Comparison of ENCODE assay signal across 16 cellular contexts in genomic region chr3:98445949-98446406, GRCh38. TPM values are rescaled to one million over a fixed set of nuclear protein-coding genes. Genes with fewer than 3 reads are reported as not detected.
A peak's percentile ranks its signal among the peaks of the same experiment; 100 is the strongest.
DNase-seq lines count a peak whose midpoint lies in the region; ATAC-seq and TF ChIP-seq lines count a peak whose summit lies in the region.
"Had no signal": no experiment of that assay in that cellular context is flagged by ENCODE, and none has a peak within 500 bp of the region (broad histone marks: within the 10 kb centered on the region; RNA-seq: fewer than 3 reads in every experiment).

No MANE protein-coding gene starts in this region.

- no peak overlapping the region for H3K4me3 ChIP-seq in epithelial cell of esophagus (ENCODE audit: low read length)
- H3K4me3 ChIP-seq: K562, testis had no signal

- DNase-seq in epithelial cell of esophagus (ENCODE audit: low read depth) (peak; percentile 99), activated gamma-delta T cell (lab: John Stamatoyannopoulos, UW) (no peak), nucleus accumbens (lab: John Stamatoyannopoulos, UW) (no peak), cerebellar cortex (ENCODE audit: low spot score) (no peak), HT-29 (ENCODE audit: low spot score) (no peak)
- DNase-seq: anterior cingulate cortex, kidney, NCI-H2227 treated with DMSO at 0.1 percent for 48 hours, occipital lobe, testis had no signal

- no peak for TF ChIP-seq CTCF in epithelial cell of esophagus (IDR thresholded peaks at IDR 0.05; ENCODE audit: insufficient read depth, low read depth, low read length, missing control alignments)

- ATAC-seq in GM18519 (IDR thresholded peaks at IDR 0.05; ENCODE audit: low FRiP score, unreplicated experiment) = peak; percentile 91
- ATAC-seq in GM21526 (IDR thresholded peaks at IDR 0.05; ENCODE audit: low FRiP score, unreplicated experiment) = peak; percentile 87
- peak; percentile 80 for ATAC-seq in HG03095 (IDR thresholded peaks at IDR 0.05; ENCODE audit: unreplicated experiment)
- ATAC-seq: K562 had no signal

RNA-seq across cellular contexts. Expression of gene OR5K1, which starts 17.0 kb away (rescaled TPM):
- not detected in 2 replicates for total RNA-seq in HT-29 (2014; rRNA removed; shearing (Covaris generic))
- total RNA-seq: epithelial cell of proximal tubule, K562, kidney, occipital lobe, SK-MEL-5, testis had no signal

RNA-seq across cellular contexts. Expression of gene OR5K2, which starts 51.5 kb away (rescaled TPM):
- total RNA-seq in HT-29 (2014; rRNA removed; shearing (Covaris generic)) = not detected in 2 replicates
- total RNA-seq: epithelial cell of proximal tubule, K562, kidney, occipital lobe, SK-MEL-5, testis had no signal

RNA-seq across cellular contexts. Expression of gene OR5K3, which starts 55.5 kb away (rescaled TPM):
- total RNA-seq in HT-29 (2014; rRNA removed; shearing (Covaris generic)) = not detected in 2 replicates
- total RNA-seq: epithelial cell of proximal tubule, K562, kidney, occipital lobe, SK-MEL-5, testis had no signal
